Comparison of ENCODE assay signal across 22 cellular contexts in the genomic region with DNA sequence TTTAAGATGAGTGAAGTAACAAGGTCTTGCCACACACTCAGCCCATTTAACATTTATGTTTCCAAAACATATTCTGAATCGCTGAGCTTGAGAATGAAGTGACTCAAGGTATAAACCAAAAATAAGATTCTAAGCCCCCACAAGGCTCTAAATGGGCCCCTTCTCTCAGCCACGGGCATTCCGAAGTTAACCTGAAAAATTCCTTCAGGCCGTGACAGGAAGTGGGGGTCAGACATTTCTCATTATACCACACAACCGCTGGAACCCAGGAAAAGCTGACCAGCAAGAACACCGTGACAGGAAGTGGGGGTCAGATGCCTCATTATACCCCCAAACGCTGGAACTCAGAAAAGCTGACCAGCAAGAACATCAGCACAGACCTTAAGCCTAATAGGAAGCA.
"Had no signal": no experiment of that assay in that cellular context is flagged by ENCODE, and none has a peak within 500 bp of the region (broad histone marks: within the 10 kb centered on the region; RNA-seq: fewer than 3 reads in every experiment).

No MANE protein-coding gene starts in this region.

- H3K9me3 ChIP-seq: gastrocnemius medialis, prostate gland, right lobe of liver, testis, upper lobe of right lung had no signal

- H3K27ac ChIP-seq: epithelial cell of prostate, esophagus muscularis mucosa, gastrocnemius medialis, left ventricle myocardium inferior, parathyroid adenoma, prostate gland, right lobe of liver, spleen, testis, tibial nerve, upper lobe of right lung had no signal

- H3K4me3 ChIP-seq: esophagus muscularis mucosa, gastrocnemius medialis, left ventricle myocardium inferior, lung, prostate gland, right lobe of liver, spleen, testis, tibial nerve, upper lobe of right lung had no signal

- H3K4me1 ChIP-seq: esophagus muscularis mucosa, gastrocnemius medialis, left ventricle myocardium inferior, parathyroid adenoma, prostate gland, right lobe of liver, testis, tibial nerve, upper lobe of right lung had no signal

- H3K36me3 ChIP-seq: esophagus muscularis mucosa, gastrocnemius medialis, left ventricle myocardium inferior, prostate gland, right lobe of liver, spleen, tibial nerve, upper lobe of right lung had no signal

- H3K27me3 Mint-ChIP-seq: stimulated activated naive CD8-positive, alpha-beta T cell treated with anti-CD3 and anti-CD28 coated beads, Interleukin-15, amount 100 ng/mL, for 72 hours had no signal

- ATAC-seq: gastrocnemius medialis; right lobe of liver; stimulated activated naive B cell treated with anti-CD40 and anti-IgM and Interleukin-4, amounts not matched to agents 10 μg/mL and 1 μg/mL and 100 μg/mL, for 72 hours; stimulated activated naive CD8-positive, alpha-beta T cell treated with anti-CD3 and anti-CD28 coated beads, Interleukin-15, amount 100 ng/mL, for 72 hours; upper lobe of right lung had no signal

- DNase-seq: effector memory CD4-positive, alpha-beta T cell; gastrocnemius medialis; left ventricle myocardium inferior; mesenchymal stem cell; naive B cell; retina; right lobe of liver; spleen; stimulated activated CD4-positive, alpha-beta T cell treated with anti-CD3 and anti-CD28 coated beads, Interleukin-15, amount 100 ng/mL, for 24 hours; stimulated activated CD4-positive, alpha-beta T cell treated with anti-CD3 and anti-CD28 coated beads, Interleukin-1b, Interleukin-23, amount 100 ng/mL, for 48 hours; stimulated activated CD4-positive, alpha-beta T cell treated with anti-CD3 and anti-CD28 coated beads, Interleukin-4, amount 100 ng/mL, for 4 hours; stimulated activated naive B cell treated with anti-CD40 and anti-IgM and Interleukin-4, amounts not matched to agents 10 μg/mL and 1 μg/mL and 100 μg/mL, for 72 hours; stimulated activated naive CD8-positive, alpha-beta T cell treated with anti-CD3 and anti-CD28 coated beads, Interleukin-15, amount 100 ng/mL, for 72 hours; testis; upper lobe of right lung had no signal

- H3K4me1 Mint-ChIP-seq: nephron had no signal

- H3K27ac Mint-ChIP-seq: naive B cell; nephron; stimulated activated naive B cell treated with anti-CD40 and anti-IgM and Interleukin-4, amounts not matched to agents 10 μg/mL and 1 μg/mL and 100 μg/mL, for 72 hours; stimulated activated naive CD8-positive, alpha-beta T cell treated with anti-CD3 and anti-CD28 coated beads, Interleukin-15, amount 100 ng/mL, for 72 hours had no signal

- H3K27me3 ChIP-seq: esophagus muscularis mucosa, gastrocnemius medialis, right lobe of liver, testis, tibial nerve, upper lobe of right lung had no signal

- H3K4me3 Mint-ChIP-seq: naive B cell; nephron; stimulated activated naive B cell treated with anti-CD40 and anti-IgM and Interleukin-4, amounts not matched to agents 10 μg/mL and 1 μg/mL and 100 μg/mL, for 72 hours; stimulated activated naive CD8-positive, alpha-beta T cell treated with anti-CD3 and anti-CD28 coated beads, Interleukin-15, amount 100 ng/mL, for 72 hours had no signal
